In the genomic region with DNA sequence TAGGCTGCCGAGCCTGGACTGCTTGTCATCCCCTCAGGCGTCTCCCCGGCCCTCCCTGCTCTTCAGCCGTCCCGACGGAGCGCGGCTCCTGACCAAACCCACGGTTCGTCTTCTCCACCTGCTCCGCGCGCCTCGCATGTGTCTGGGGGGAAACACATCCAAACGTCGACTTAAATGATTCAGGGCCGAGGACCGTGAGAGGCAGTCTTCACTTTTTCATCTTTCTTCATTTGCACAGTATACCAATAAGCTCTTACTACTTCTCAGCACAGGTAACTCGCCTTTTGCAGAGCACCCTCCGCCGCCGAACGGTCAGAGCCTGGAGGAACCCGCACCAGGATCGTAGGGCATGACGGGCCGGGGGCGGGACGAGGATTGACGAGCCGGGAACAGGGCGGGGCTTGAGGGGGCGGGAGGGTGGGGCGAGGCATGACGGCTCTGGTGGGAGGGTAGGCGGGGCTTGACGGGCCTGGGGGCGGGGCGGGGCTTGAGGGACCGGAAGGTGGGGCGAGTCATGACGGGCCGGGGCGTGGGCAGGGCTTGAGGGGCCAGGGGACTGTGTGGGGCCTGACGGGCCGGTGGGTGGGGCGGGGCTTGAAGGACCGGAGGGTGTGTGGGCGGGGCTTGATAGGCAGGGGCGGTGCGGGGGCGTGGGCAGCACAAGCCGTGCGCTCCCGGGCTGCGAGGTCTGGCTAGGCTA, we compare ENCODE assay signal across 8 cellular contexts. TPM values are rescaled to one million over a fixed set of nuclear protein-coding genes. Genes with fewer than 3 reads are reported as not detected.
DNase-seq lines count a peak whose midpoint lies in the region; ATAC-seq and TF ChIP-seq lines count a peak whose summit lies in the region.

A gene with protein sequence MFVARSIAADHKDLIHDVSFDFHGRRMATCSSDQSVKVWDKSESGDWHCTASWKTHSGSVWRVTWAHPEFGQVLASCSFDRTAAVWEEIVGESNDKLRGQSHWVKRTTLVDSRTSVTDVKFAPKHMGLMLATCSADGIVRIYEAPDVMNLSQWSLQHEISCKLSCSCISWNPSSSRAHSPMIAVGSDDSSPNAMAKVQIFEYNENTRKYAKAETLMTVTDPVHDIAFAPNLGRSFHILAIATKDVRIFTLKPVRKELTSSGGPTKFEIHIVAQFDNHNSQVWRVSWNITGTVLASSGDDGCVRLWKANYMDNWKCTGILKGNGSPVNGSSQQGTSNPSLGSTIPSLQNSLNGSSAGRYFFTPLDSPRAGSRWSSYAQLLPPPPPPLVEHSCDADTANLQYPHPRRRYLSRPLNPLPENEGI (plus strand): TSS at position 657 of the 700 bp plus-strand sequence. CDS start 111 bp downstream, outside the sequence.

- no peaks in the 10 kb centered on the region for H4K20me1 ChIP-seq in KMS-11 (ENCODE audit: insufficient read depth)

- H3K4me1 Mint-ChIP-seq in activated T-cell treated with anti-CD3 and anti-CD28 coated beads, Interleukin-2, amount 50 U/mL, for 4 hours (ENCODE audit: low read depth) = peaks cover 39% of the 10 kb centered on the region

- H3K9me3 ChIP-seq in Panc1 (ENCODE audit: control insufficient read depth, insufficient read depth, low read depth, low read length) (no peaks in the 10 kb centered on the region), esophagus (ENCODE audit: control insufficient read depth in 2 of 2, insufficient read depth in 1 of 2, low read depth in 1 of 2, low read length in 1 of 2) (no peaks in the 10 kb centered on the region), muscle layer of colon (ENCODE audit: low read length) (no peaks in the 10 kb centered on the region)

- H2AFZ ChIP-seq in KMS-11 (ENCODE audit: low read depth) = peak within 1 kb of the TSS; percentile 81

- peak; percentile 64 for DNase-seq in DMS153 treated with DMSO at 0.1 percent for 48 hours (lab: John Stamatoyannopoulos, UW; ENCODE audit: unreplicated experiment)
- peak; percentile 50 for DNase-seq in Panc1 (ENCODE audit: low read depth, low spot score)
- peak; percentile 100 for DNase-seq in activated T-cell treated with anti-CD3 and anti-CD28 coated beads, Interleukin-2, amount 50 U/mL, for 4 hours
- DNase-seq in stimulated activated CD8-positive, alpha-beta memory T cell treated with anti-CD3 and anti-CD28 coated beads, Interleukin-7, amount 100 ng/mL, for 1 hour (ENCODE audit: low read depth in 2 of 2) = peak; percentile 98 to 99

- peaks cover 51% of the 10 kb centered on the region for H3K79me2 ChIP-seq in KMS-11 (ENCODE audit: insufficient read depth, low read depth)

- peaks cover 11% of the 10 kb centered on the region for H3K36me3 Mint-ChIP-seq in activated T-cell treated with anti-CD3 and anti-CD28 coated beads, Interleukin-2, amount 50 U/mL, for 4 hours (ENCODE audit: insufficient read depth)

- in situ Hi-C loops in Panc1 (cut with HindIII; ENCODE audit: low pct_unique_long_range_greater_than_20kb, low sequenced_read_pairs) = no loop called here

- H3K27ac ChIP-seq in KMS-11 = peak within 1 kb of the TSS; percentile 98
- peak within 1 kb of the TSS; percentile 93 for H3K27ac ChIP-seq in Panc1 (ENCODE audit: low read length)
- H3K27ac ChIP-seq in esophagus (ENCODE audit: low read depth in 2 of 2, low read length in 1 of 2) = peak within 1 kb of the TSS; percentile 98 to 100
- H3K27ac ChIP-seq in muscle layer of colon (ENCODE audit: low read depth, low read length) = peak within 1 kb of the TSS; percentile 97

- H3K9ac ChIP-seq in KMS-11 (peak within 1 kb of the TSS; percentile 85), muscle layer of colon (ENCODE audit: low read length) (peak within 1 kb of the TSS; percentile 84)

- TF ChIP-seq CTCF in KMS-11 (conservative IDR thresholded peaks at IDR 0.05; ENCODE audit: low read depth, low read length) (no peak), Panc1 (IDR thresholded peaks at IDR 0.05) (no peak)

- WGBS in esophagus, 2 donors = 1% methylated on average over 54 to 56 of the region's 56 CpGs

- ATAC-seq in GM21737 (IDR thresholded peaks at IDR 0.05; ENCODE audit: unreplicated experiment) (peak; percentile 80), Panc1 (peak; percentile 94)
- ATAC-seq in activated T-cell treated with anti-CD3 and anti-CD28 coated beads, Interleukin-2, amount 50 U/mL, for 4 hours = peak; percentile 80 to 83

- peak within 1 kb of the TSS; percentile 66 for H3K4me2 ChIP-seq in KMS-11

- H3K27me3 ChIP-seq in KMS-11 (ENCODE audit: insufficient read depth, low read depth) (no peaks in the 10 kb centered on the region), Panc1 (ENCODE audit: control insufficient read depth, insufficient read depth, low read length) (no peaks in the 10 kb centered on the region), esophagus (ENCODE audit: control insufficient read depth in 1 of 2, insufficient read depth in 2 of 2, low read length in 2 of 2) (no peaks in the 10 kb centered on the region), muscle layer of colon (ENCODE audit: control insufficient read depth in 1 of 2, insufficient read depth in 2 of 2, low read length in 2 of 2) (no peaks in the 10 kb centered on the region)

- no peaks in the 10 kb centered on the region for H3K9me3 Mint-ChIP-seq in activated T-cell treated with anti-CD3 and anti-CD28 coated beads, Interleukin-2, amount 50 U/mL, for 4 hours

- H3K4me3 ChIP-seq in KMS-11 (IDR thresholded peaks at IDR 0.05; ENCODE audit: insufficient read depth, low read depth, low read length) (peak within 1 kb of the TSS; percentile 64), Panc1 (ENCODE audit: low read depth in 2 of 2, low read length in 2 of 2) (peak within 1 kb of the TSS; percentile 74 to 87), esophagus (ENCODE audit: low read depth in 1 of 2, low read length in 2 of 2) (peak within 1 kb of the TSS; percentile 74 to 83), muscle layer of colon (ENCODE audit: low read depth in 1 of 2, low read length in 2 of 2) (peak within 1 kb of the TSS; percentile 68 to 76)

- intact Hi-C loops in Panc1 (cut with micrococcal nuclease; ENCODE audit: unreplicated experiment) = no loop called here

- H3K4me1 ChIP-seq in KMS-11 (ENCODE audit: low read depth, poor library complexity, severe bottlenecking) (peaks cover 46% of the 10 kb centered on the region), Panc1 (ENCODE audit: control insufficient read depth, insufficient read depth, low read length) (peaks cover 27% of the 10 kb centered on the region), esophagus (ENCODE audit: control insufficient read depth in 2 of 2, insufficient read depth in 2 of 2, low read length in 1 of 2) (no peaks in the 10 kb centered on the region), muscle layer of colon (ENCODE audit: insufficient read depth, low read length) (peaks cover 11% of the 10 kb centered on the region)

- H3K36me3 ChIP-seq in KMS-11 (ENCODE audit: insufficient read depth) = no peaks in the 10 kb centered on the region
- H3K36me3 ChIP-seq in Panc1 (ENCODE audit: control insufficient read depth, insufficient read depth, low read length) = peaks cover 2% of the 10 kb centered on the region
- no peaks in the 10 kb centered on the region for H3K36me3 ChIP-seq in esophagus (ENCODE audit: control insufficient read depth in 2 of 2, insufficient read depth in 2 of 2, low read length in 1 of 2)
- H3K36me3 ChIP-seq in muscle layer of colon (ENCODE audit: insufficient read depth, low read length) = no peaks in the 10 kb centered on the region

- H3K4me3 Mint-ChIP-seq in activated T-cell treated with anti-CD3 and anti-CD28 coated beads, Interleukin-2, amount 50 U/mL, for 4 hours = peak within 1 kb of the TSS; percentile 94

- CTCF ChIA-PET in Panc1 (lab: Charles Lee) = no interaction called here

- no peaks in the 10 kb centered on the region for H3K27me3 Mint-ChIP-seq in activated T-cell treated with anti-CD3 and anti-CD28 coated beads, Interleukin-2, amount 50 U/mL, for 4 hours (ENCODE audit: low read depth)

- POLR2A ChIA-PET in Panc1 (lab: Charles Lee) = interaction anchor here (0.6 to 0.7 kb wide), 3 partner anchors 43 to 691 kb away, joined by 3 to 15 read pairs (median 4); no protein-coding TSS in a partner anchor

- no TSS peak for BruUV-seq in Panc1 (replicated peaks; lab: Mats Ljungman, UMichigan)

RNA-seq across cellular contexts. Expression of the gene that starts here (rescaled TPM):
- total RNA-seq in Panc1 (2021; ENCODE audit: unreplicated experiment) = 86.5 TPM
- polyA plus RNA-seq in Panc1 (2012; ENCODE audit: insufficient read length) = 42.7 TPM
- 100 to 1,000 TPM; 160 to 179 (median 174) TPM for total RNA-seq in activated T-cell treated with anti-CD3 and anti-CD28 coated beads, Interleukin-2, amount 50 U/mL, for 4 hours
- polyA plus RNA-seq in esophagus = 10 to 100 TPM; 19.3 to 20.0 TPM

Comparison
In these comparisons a context has a peak if more than half of its experiments do, and no peak if none do; other contexts are left out.
1. Peak in every context shown above with its lines: DNase-seq, ATAC-seq, H3K4me3 ChIP-seq and H3K27ac ChIP-seq.
2. DNase-seq: peak in every context shown above with its lines; median percentile 100 in activated T-cell treated with anti-CD3 and anti-CD28 coated beads, Interleukin-2, amount 50 U/mL, for 4 hours; 98 in stimulated activated CD8-positive, alpha-beta memory T cell treated with anti-CD3 and anti-CD28 coated beads, Interleukin-7, amount 100 ng/mL, for 1 hour; 64 in DMS153 treated with DMSO at 0.1 percent for 48 hours; 50 in Panc1.